13 cellular contexts compared by ENCODE assay signal in genomic region chr1:183477986-183478781, GRCh38. TPM values are rescaled to one million over a fixed set of nuclear protein-coding genes. Genes with fewer than 3 reads are reported as not detected.
DNase-seq lines count a peak whose midpoint lies in the region; ATAC-seq, FAIRE-seq and TF ChIP-seq lines count a peak whose summit lies in the region.
"Had no signal": no experiment of that assay in that cellular context is flagged by ENCODE, and none has a peak within 500 bp of the region (broad histone marks: within the 10 kb centered on the region; RNA-seq: fewer than 3 reads in every experiment).

No MANE protein-coding gene starts in this region.

- BruUV-seq in HepG2 (replicated peaks; lab: Mats Ljungman, UMichigan): no TSS peak

- ATAC-seq in HepG2 (no peak), right lobe of liver (no peak), HG02938 (IDR thresholded peaks at IDR 0.05; ENCODE audit: unreplicated experiment) (peak; percentile 69), GM21360 (IDR thresholded peaks at IDR 0.05; ENCODE audit: unreplicated experiment) (no peak)
- peak; percentile 88 for ATAC-seq in stimulated activated naive CD8-positive, alpha-beta T cell treated with anti-CD3 and anti-CD28 coated beads, Interleukin-15, amount 100 ng/mL, for 72 hours

- CTCF ChIA-PET in HepG2 (lab: Yijun Ruan, JAX; ENCODE audit: low intra/inter-chr PET ratio, low total read pairs): no interaction called here

- in situ Hi-C loops in HepG2 (cut with HindIII; ENCODE audit: extremely low pct_ligation_motif_present, low pct_unique_long_range_greater_than_20kb): no loop called here

- no peaks in the 10 kb centered on the region for H3K27me3 Mint-ChIP-seq in stimulated activated naive CD8-positive, alpha-beta T cell treated with anti-CD3 and anti-CD28 coated beads, Interleukin-15, amount 100 ng/mL, for 72 hours

- H3K9me2 ChIP-seq in SU-DHL-6 (replicated peaks; ENCODE audit: insufficient read depth, low read length): no peaks in the 10 kb centered on the region

- POLR2A ChIA-PET in HepG2 (lab: Yijun Ruan, JAX): no interaction called here

- peaks cover 26% of the 10 kb centered on the region for H3F3A ChIP-seq in SU-DHL-6 (ENCODE audit: insufficient read depth)

- H3K4me3 ChIP-seq in HepG2 (replicated peaks in 1 of 3; ENCODE audit: insufficient read depth in 1 of 3, low read depth in 2 of 3, low read length in 3 of 3) (no peak overlapping the region), right lobe of liver (no peak overlapping the region), SU-DHL-6 (ENCODE audit: insufficient read depth, low read length, poor library complexity, severe bottlenecking) (peak overlapping the region; percentile 5)
- H3K4me3 ChIP-seq: dorsolateral prefrontal cortex, HAP-1 had no signal

- H3K9me3 Mint-ChIP-seq in stimulated activated naive CD8-positive, alpha-beta T cell treated with anti-CD3 and anti-CD28 coated beads, Interleukin-15, amount 100 ng/mL, for 72 hours: no peaks in the 10 kb centered on the region

- H3K4me3 Mint-ChIP-seq in stimulated activated naive CD8-positive, alpha-beta T cell treated with anti-CD3 and anti-CD28 coated beads, Interleukin-15, amount 100 ng/mL, for 72 hours: peak overlapping the region; percentile 58 to 73

- H4K20me1 ChIP-seq in HepG2 (ENCODE audit: insufficient read depth, low read length) (peaks cover 15% of the 10 kb centered on the region), SU-DHL-6 (ENCODE audit: low read depth, low read length) (peaks cover 65% of the 10 kb centered on the region)

- WGBS in HepG2 (ENCODE audit: low lambda C conversion rate): 94% methylated on average over 3 of the region's 3 CpGs
- 71% methylated on average over 3 of the region's 3 CpGs for WGBS in right lobe of liver (ENCODE audit: insufficient coverage, low coverage, low lambda C conversion rate, missing lambda C conversion rate)

- TF ChIP-seq CTCF in HepG2 (CRISPR knock-in tag; IDR thresholded peaks at IDR 0.05) (no peak), right lobe of liver (IDR thresholded peaks at IDR 0.05) (no peak), SU-DHL-6 (IDR thresholded peaks at IDR 0.05; ENCODE audit: insufficient read depth, low read length, poor library complexity, severe bottlenecking) (no peak)

- H3K27me3 ChIP-seq in HepG2 (ENCODE audit: control insufficient read depth in 1 of 2, insufficient read depth in 2 of 2, low read length in 2 of 2) (no peaks in the 10 kb centered on the region; a peak in 1 of 5 replicates), right lobe of liver (no peaks in the 10 kb centered on the region), SU-DHL-6 (ENCODE audit: low read length) (no peaks in the 10 kb centered on the region)
- H3K27me3 ChIP-seq: dorsolateral prefrontal cortex had no signal

- H3K4me1 Mint-ChIP-seq in stimulated activated naive CD8-positive, alpha-beta T cell treated with anti-CD3 and anti-CD28 coated beads, Interleukin-15, amount 100 ng/mL, for 72 hours: peaks cover 50% of the 10 kb centered on the region

- H3K9me3 ChIP-seq in HepG2 (ENCODE audit: low read length) (no peaks in the 10 kb centered on the region), right lobe of liver (no peaks in the 10 kb centered on the region), SU-DHL-6 (ENCODE audit: insufficient read depth, low read length) (no peaks in the 10 kb centered on the region)
- H3K9me3 ChIP-seq: HAP-1 had no signal

- FAIRE-seq in HepG2 (lab: Jason Lieb, UNC): no peak
- FAIRE-seq: small intestine had no signal

- H3K4me1 ChIP-seq in HepG2 (ENCODE audit: insufficient read depth, low read length): peaks cover 60% of the 10 kb centered on the region
- H3K4me1 ChIP-seq in right lobe of liver: peaks cover 0 to 37% (median 2%) of the 10 kb centered on the region in 4 donors

- no peak overlapping the region for H3K27ac ChIP-seq in HepG2 (ENCODE audit: extremely low read length, insufficient read depth, low read length)
- H3K27ac ChIP-seq in right lobe of liver: no peak overlapping the region
- peak overlapping the region; percentile 49 for H3K27ac ChIP-seq in SU-DHL-6 (ENCODE audit: low read depth, low read length)
- H3K27ac ChIP-seq: dorsolateral prefrontal cortex had no signal

- TF ChIP-seq POLR2A in HepG2 (IDR thresholded peaks at IDR 0.05; ENCODE audit: insufficient read depth in 1 of 2, low read depth in 2 of 2, low read length in 2 of 2): no peak
- TF ChIP-seq POLR2A in right lobe of liver (IDR thresholded peaks at IDR 0.05): no peak

- intact Hi-C loops in HepG2 (cut with micrococcal nuclease; ENCODE audit: unreplicated experiment): no loop called here
- intact Hi-C loops in right lobe of liver (cut with DNase I): loop anchor here in 1 of 2 donors (10.0 kb wide), 1 partner anchor 157 kb away; the partner anchor contains the start of gene ARPC5

- H3K79me2 ChIP-seq in HepG2 (ENCODE audit: insufficient read depth, low read length) (peaks cover 98% of the 10 kb centered on the region), SU-DHL-6 (ENCODE audit: insufficient read depth, low read length) (peaks cover 100% of the 10 kb centered on the region)

- peaks cover 0 to 4% of the 10 kb centered on the region in 2 experiments; a peak in 1 of 5 replicates for H3K36me3 ChIP-seq in HepG2 (replicated peaks in 1 of 2; ENCODE audit: control insufficient read depth in 1 of 2, insufficient read depth in 2 of 2, low read length in 2 of 2)
- H3K36me3 ChIP-seq in right lobe of liver: no peaks in the 10 kb centered on the region
- no peaks in the 10 kb centered on the region for H3K36me3 ChIP-seq in SU-DHL-6 (ENCODE audit: low read length)
- H3K36me3 ChIP-seq: HAP-1 had no signal

- peak overlapping the region; percentile 77 to 90 for H3K27ac Mint-ChIP-seq in stimulated activated naive CD8-positive, alpha-beta T cell treated with anti-CD3 and anti-CD28 coated beads, Interleukin-15, amount 100 ng/mL, for 72 hours

- H3K9ac ChIP-seq in HepG2 (ENCODE audit: insufficient read depth, low read depth, low read length) (no peak overlapping the region), SU-DHL-6 (ENCODE audit: low read length) (no peak overlapping the region)

- DNase-seq in HepG2 (ENCODE audit: low spot score) (no peak), right lobe of liver (no peak), NCI-H82 treated with DMSO at 0.1 percent for 48 hours (lab: John Stamatoyannopoulos, UW; ENCODE audit: unreplicated experiment) (no peak)
- DNase-seq in stimulated activated naive CD8-positive, alpha-beta T cell treated with anti-CD3 and anti-CD28 coated beads, Interleukin-15, amount 100 ng/mL, for 72 hours: no peak
- no peak for DNase-seq in stimulated activated CD4-positive, alpha-beta T cell treated with anti-CD3 and anti-CD28 coated beads, Interleukin-2, amount 100 ng/mL, for 24 hours
- DNase-seq: dorsolateral prefrontal cortex, islet precursor cell, NCI-H446 treated with DMSO at 0.1 percent for 48 hours, small intestine had no signal

- H2AFZ ChIP-seq in HepG2 (ENCODE audit: low read length) (no peak overlapping the region), SU-DHL-6 (ENCODE audit: low read depth, low read length, severe bottlenecking) (no peak overlapping the region)

- TF ChIP-seq EP300 in HepG2 (IDR thresholded peaks at IDR 0.05; ENCODE audit: low read depth in 2 of 2, low read length in 2 of 2): no peak
- no peak for TF ChIP-seq EP300 in HepG2 (CRISPR knock-in tag; IDR thresholded peaks at IDR 0.05; ENCODE audit: borderline replicate concordance)

- TF ChIP-seq RAD21 in HepG2 (CRISPR knock-in tag; IDR thresholded peaks at IDR 0.05): no peak

- no peak overlapping the region for H3K4me2 ChIP-seq in HepG2 (ENCODE audit: low read depth, low read length)
- peak overlapping the region; percentile 51 for H3K4me2 ChIP-seq in SU-DHL-6 (ENCODE audit: low read depth, low read length, poor library complexity, severe bottlenecking)

TF ChIP-seq in HepG2, 621 proteins besides CTCF, POLR2A, EP300 and RAD21:
- TF ChIP-seq ZNF30 (CRISPR knock-in tag; IDR thresholded peaks at IDR 0.05) (no peak), MNT (IDR thresholded peaks at IDR 0.05) (0 out of 2 replicates have a peak, but pooled peaks have one; percentile 13), ZSCAN22 (CRISPR knock-in tag; IDR thresholded peaks at IDR 0.05) (no peak)

RNA-seq across cellular contexts. Expression of gene SMG7, which starts 5.9 kb away (rescaled TPM):
- total RNA-seq in HepG2 (2016; rRNA removed; fragmentation: Illumina TruSeq; extraction: Trizol) (14.9 and 40.3 TPM in 2 replicates), right lobe of liver (10 to 100 TPM; 23.5 to 35.3 (median 25.2) TPM)
- 6.7 and 8.4 TPM in 2 replicates for total RNA-seq in HepG2 (2016; cell fraction: cytosol; rRNA removed; fragmentation: Illumina TruSeq; extraction: Trizol; ENCODE audit: low read depth)
- total RNA-seq in HepG2 (2016; cell fraction: insoluble cytoplasmic fraction; rRNA removed; fragmentation: Illumina TruSeq; extraction: Trizol): 11.5 and 40.7 TPM in 2 replicates
- 27.0 and 30.3 TPM in 2 replicates for total RNA-seq in HepG2 (2016; cell fraction: membrane; rRNA removed; fragmentation: Illumina TruSeq; extraction: Trizol)
- 30.8 and 47.3 TPM in 2 replicates for total RNA-seq in HepG2 (2016; cell fraction: nucleus; rRNA removed; fragmentation: Illumina TruSeq; extraction: Trizol)
- polyA plus RNA-seq in HepG2 (2011; rRNA removed): 26.7 and 27.9 TPM in 2 replicates
- polyA plus RNA-seq in HepG2 (2011; cell fraction: cytosol; rRNA removed): 18.9 and 24.6 TPM in 2 replicates
- polyA plus RNA-seq in HepG2 (2011; cell fraction: nucleus; rRNA removed): 23.4 and 23.5 TPM in 2 replicates
- 21.7 and 23.7 TPM in 2 replicates for polyA plus RNA-seq in HepG2 (2012)
- 3.2 and 3.5 TPM in 2 replicates for polyA plus RNA-seq in HepG2 (2016; cell fraction: cytosol; fragmentation: Illumina TruSeq; extraction: Trizol; ENCODE audit: low read depth)
- 37.8 and 45.7 TPM in 2 replicates for polyA plus RNA-seq in HepG2 (2016; cell fraction: insoluble cytoplasmic fraction; fragmentation: Illumina TruSeq; extraction: Trizol; ENCODE audit: low read depth)
- polyA plus RNA-seq in HepG2 (2016; cell fraction: membrane; fragmentation: Illumina TruSeq; extraction: Trizol; ENCODE audit: low read depth): 18.6 and 19.6 TPM in 2 replicates
- 37.2 and 38.7 TPM in 2 replicates for polyA plus RNA-seq in HepG2 (2016; cell fraction: nucleus; fragmentation: Illumina TruSeq; extraction: Trizol; ENCODE audit: insufficient read depth, low read depth)
- 54.5 and 105 TPM in 2 replicates for polyA minus RNA-seq in HepG2 (2011; rRNA and poly(A)+ RNA removed; ENCODE audit: low replicate concordance)
- 27.0 and 29.1 TPM in 2 replicates for polyA minus RNA-seq in HepG2 (2011; cell fraction: cytosol; rRNA and poly(A)+ RNA removed)
- polyA minus RNA-seq in HepG2 (2011; cell fraction: nucleus; rRNA and poly(A)+ RNA removed): 59.1 and 76.2 TPM in 2 replicates

Comparison
In these comparisons a context has a peak if more than half of its experiments do, and no peak if none do; other contexts are left out.
1. ATAC-seq: peak in HG02938 (single experiment) and stimulated activated naive CD8-positive, alpha-beta T cell treated with anti-CD3 and anti-CD28 coated beads, Interleukin-15, amount 100 ng/mL, for 72 hours (single experiment); none in HepG2 (single experiment), right lobe of liver (0 of 4) and GM21360 (single experiment).